Comparison of ENCODE assay signal across 10 cellular contexts in genomic region chr2:33291278-33292013, GRCh38.
A peak's percentile ranks its signal among the peaks of the same experiment; 100 is the strongest.
DNase-seq lines count a peak whose midpoint lies in the region; ATAC-seq, FAIRE-seq and TF ChIP-seq lines count a peak whose summit lies in the region.
"Had no signal": no experiment of that assay in that cellular context is flagged by ENCODE, and none has a peak within 500 bp of the region (broad histone marks: within the 10 kb centered on the region; RNA-seq: fewer than 3 reads in every experiment).

No MANE protein-coding gene starts in this region.

- TF ChIP-seq POLR2A in K562 (conservative IDR thresholded peaks at IDR 0.05): no peak
- no peak for TF ChIP-seq POLR2A in transverse colon (IDR thresholded peaks at IDR 0.05)

- no peaks in the 10 kb centered on the region for H3K9me1 ChIP-seq in K562 (ENCODE audit: control insufficient read depth, insufficient read depth, low read length)

- H3K36me3 ChIP-seq in K562 (ENCODE audit: control insufficient read depth, insufficient read depth, low read length) (no peaks in the 10 kb centered on the region), transverse colon (no peaks in the 10 kb centered on the region)
- H3K36me3 ChIP-seq: BLaER1 treated with 17β-estradiol and CSF1 and Interleukin-3, amounts not matched to agents 10 nM and 100 nM had no signal

- H3K4me3 ChIP-seq in K562 (no peak overlapping the region), transverse colon (peak overlapping the region in 2 of 4 donors; percentile 14 to 15)
- H3K4me3 ChIP-seq: BLaER1 treated with 17β-estradiol and CSF1 and Interleukin-3, amounts not matched to agents 10 nM and 100 nM had no signal

- TF ChIP-seq EP300 in K562 (IDR thresholded peaks at IDR 0.05; ENCODE audit: low read length): no peak
- TF ChIP-seq EP300 in transverse colon (IDR thresholded peaks at IDR 0.05; ENCODE audit: low read depth): no peak

- H3K79me2 ChIP-seq in K562 (ENCODE audit: control insufficient read depth, insufficient read depth, low read length): no peaks in the 10 kb centered on the region

- no peak for FAIRE-seq in K562 (lab: Jason Lieb, UNC)

- H3K9me3 ChIP-seq in K562 (replicated peaks; ENCODE audit: control insufficient read depth, insufficient read depth, low read depth, low read length) (no peaks in the 10 kb centered on the region), transverse colon (no peaks in the 10 kb centered on the region)
- H3K9me3 ChIP-seq: BLaER1 treated with 17β-estradiol and CSF1 and Interleukin-3, amounts not matched to agents 10 nM and 100 nM had no signal

- CTCF ChIA-PET in K562 (lab: Yijun Ruan, JAX; ENCODE audit: low intra/inter-chr PET ratio): no interaction called here

- H3K27ac ChIP-seq in K562 (ENCODE audit: extremely low read depth, low read depth, low read length) (no peak overlapping the region), transverse colon (peak overlapping the region; percentile 24 to 72 (median 71))
- H3K27ac ChIP-seq: BLaER1 treated with 17β-estradiol and CSF1 and Interleukin-3, amounts not matched to agents 10 nM and 100 nM had no signal

- peaks cover 0 to 6% of the 10 kb centered on the region in 2 experiments; a peak in 1 of 5 replicates for H3K4me1 ChIP-seq in K562 (replicated peaks in 1 of 2; ENCODE audit: control insufficient read depth in 2 of 2, insufficient read depth in 2 of 2, low read length in 2 of 2)
- peaks cover 4 to 29% (median 10%) of the 10 kb centered on the region in 4 donors for H3K4me1 ChIP-seq in transverse colon

- H3K27me3 ChIP-seq in K562 (ENCODE audit: control insufficient read depth in 2 of 2, insufficient read depth in 2 of 2, low read length in 2 of 2) (no peaks in the 10 kb centered on the region), transverse colon (no peaks in the 10 kb centered on the region)
- H3K27me3 ChIP-seq: BLaER1 treated with 17β-estradiol and CSF1 and Interleukin-3, amounts not matched to agents 10 nM and 100 nM had no signal

- H4K20me1 ChIP-seq in K562 (replicated peaks; ENCODE audit: control insufficient read depth, insufficient read depth, low read length): no peaks in the 10 kb centered on the region
- H4K20me1 ChIP-seq: BLaER1 treated with 17β-estradiol and CSF1 and Interleukin-3, amounts not matched to agents 10 nM and 100 nM had no signal

- H3K9ac ChIP-seq in K562 (ENCODE audit: insufficient read depth in 1 of 2, low read depth in 2 of 2, low read length in 2 of 2): no peak overlapping the region
- H3K9ac ChIP-seq: BLaER1 treated with 17β-estradiol and CSF1 and Interleukin-3, amounts not matched to agents 10 nM and 100 nM had no signal

- intact Hi-C loops in K562 (cut with micrococcal nuclease) (no loop called here), transverse colon (cut with DNase I; ENCODE audit: low total_unique reads) (no loop called here)

- H2AFZ ChIP-seq in K562 (ENCODE audit: low read depth, low read length): peak overlapping the region; percentile 44; the same call in 1 of the 2 replicates

- peak; percentile 14 for DNase-seq in NCI-H2171 treated with DMSO at 0.1 percent for 48 hours (lab: John Stamatoyannopoulos, UW)
- no peak for DNase-seq in NCI-H2171 (lab: John Stamatoyannopoulos, UW)
- DNase-seq in K562 (ENCODE audit: extremely low read depth in 1 of 4, low spot score in 3 of 4): no peak
- DNase-seq in left lobe of liver (ENCODE audit: low spot score): no peak
- DNase-seq in transverse colon: no peak
- DNase-seq in cerebellar cortex (ENCODE audit: low spot score): no peak
- DNase-seq in activated CD8-positive, alpha-beta memory T cell treated with anti-CD3 and anti-CD28 coated beads, Interleukin-2, amount 50 U/mL, for 4 hours: no peak

- 15% methylated on average over 7 of the region's 7 CpGs for WGBS in K562 (ENCODE audit: insufficient coverage, low coverage, missing lambda C conversion rate)
- 20% methylated on average over 2 to 7 of the region's 7 CpGs for WGBS in transverse colon (ENCODE audit: low coverage in 1 of 2), 2 donors

- POLR2A ChIA-PET in K562 (lab: Yijun Ruan, JAX): no interaction called here

- in situ Hi-C loops in K562 (cut with MboI): no loop called here
- in situ Hi-C loops in transverse colon (cut with MboI; ENCODE audit: low pct_ligation_motif_present in 1 of 4, low pct_unique_long_range_greater_than_20kb in 1 of 4, low sequenced_read_pairs in 3 of 4): no loop called here

- TF ChIP-seq CTCF in K562 (IDR thresholded peaks at IDR 0.05 in 2 of 3, conservative IDR thresholded peaks at IDR 0.05 in 1 of 3; ENCODE audit: insufficient read depth in 2 of 3, low read depth in 1 of 3, low read length in 3 of 3) (no peak), transverse colon (IDR thresholded peaks at IDR 0.05) (no peak)

- no TSS peak for BruUV-seq in K562 (replicated peaks; lab: Mats Ljungman, UMichigan)

- ATAC-seq in K562 (peak; percentile 49), left lobe of liver (peak; percentile 97), HG02588 (IDR thresholded peaks at IDR 0.05; ENCODE audit: unreplicated experiment) (no peak)
- ATAC-seq: natural killer cell treated with Interleukin-12 subunit alpha and Interleukin-12 subunit beta and Interleukin-15 and Interleukin-18, amount 100 ng/mL, for 72 hours had no signal

- no peak for TF ChIP-seq RAD21 in K562 (CRISPR knock-in tag; conservative IDR thresholded peaks at IDR 0.05 in 1 of 2, IDR thresholded peaks at IDR 0.05 in 1 of 2)

- H3K4me2 ChIP-seq in K562 (ENCODE audit: insufficient read depth, low read length): peak overlapping the region; percentile 44; the same call in 1 of the 2 replicates

TF ChIP-seq in K562, 482 proteins besides CTCF, POLR2A, EP300 and RAD21:
- no peak for TF ChIP-seq PURB (CRISPR knock-in tag; IDR thresholded peaks at IDR 0.05; ENCODE audit: low read depth)
- TF ChIP-seq FOXA3 (CRISPR knock-in tag; conservative IDR thresholded peaks at IDR 0.05 in 1 of 2, IDR thresholded peaks at IDR 0.05 in 1 of 2): peak in 1 of 2 experiments; percentile 70; a peak in 2 of 4 replicates
- TF ChIP-seq FOSL1 (tag; conservative IDR thresholded peaks at IDR 0.05): peak; percentile 83
- no peak for TF ChIP-seq DEAF1 (CRISPR knock-in tag; IDR thresholded peaks at IDR 0.05)
- TF ChIP-seq U2AF2 (optimal IDR thresholded peaks at IDR 0.05; ENCODE audit: low read depth, low read length): no peak
- no peak for TF ChIP-seq ZNF395 (CRISPR knock-in tag; IDR thresholded peaks at IDR 0.05)
- TF ChIP-seq ZNF146 (CRISPR knock-in tag; IDR thresholded peaks at IDR 0.05; ENCODE audit: unreplicated experiment): no peak
- TF ChIP-seq TFE3 (CRISPR knock-in tag; IDR thresholded peaks at IDR 0.05): peak; percentile 29; the same call in 1 of the 2 replicates
- TF ChIP-seq FOXP4 (CRISPR knock-in tag; IDR thresholded peaks at IDR 0.05; ENCODE audit: borderline replicate concordance): 0 out of 2 replicates have a peak, but pooled peaks have one; percentile 41
- TF ChIP-seq ZNF239 (CRISPR knock-in tag; IDR thresholded peaks at IDR 0.05): no peak
